In the genomic region with DNA sequence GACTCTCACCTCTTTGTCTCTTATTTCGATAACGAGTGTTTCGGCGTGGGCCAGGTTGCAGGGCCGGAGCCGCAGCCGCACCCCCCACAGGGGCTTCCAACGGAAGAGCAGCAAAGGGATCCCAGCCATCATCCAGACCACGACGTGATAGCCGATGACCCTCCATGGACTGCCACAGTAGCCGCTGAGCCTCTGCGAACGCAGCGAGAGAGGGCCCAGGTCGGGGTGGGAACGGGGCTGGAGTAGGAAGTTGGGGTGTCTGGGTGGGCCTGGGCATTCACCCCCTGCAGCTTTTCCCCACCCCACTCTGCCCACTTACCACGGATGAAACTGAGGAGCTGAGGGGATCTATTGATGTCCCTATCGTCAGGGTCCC, we compare ENCODE assay signal across 24 cellular contexts. TPM values are rescaled to one million over a fixed set of nuclear protein-coding genes. Genes with fewer than 3 reads are reported as not detected.
"Had no signal": no experiment of that assay in that cellular context is flagged by ENCODE, and none has a peak within 500 bp of the region (broad histone marks: within the 10 kb centered on the region; RNA-seq: fewer than 3 reads in every experiment).

No MANE protein-coding gene starts in this region.

- H3K27me3 ChIP-seq: colonic mucosa, esophagus squamous epithelium, gastrocnemius medialis, heart right ventricle, left lung had no signal

- H3K4me3 ChIP-seq: colonic mucosa, esophagus squamous epithelium, gastrocnemius medialis, heart right ventricle, left lung, lower lobe of right lung had no signal

- H3K9me3 Mint-ChIP-seq: dendritic cell treated with granulocyte-macrophage colony-stimulating factor and Interleukin-4, amounts not matched to agents 40 ng/mL and 50 ng/mL, for 4 days; effector memory CD8-positive, alpha-beta T cell; endodermal cell had no signal

- H3K36me3 ChIP-seq: colonic mucosa had no signal

- H3K4me3 Mint-ChIP-seq: dendritic cell treated with granulocyte-macrophage colony-stimulating factor and Interleukin-4, amounts not matched to agents 40 ng/mL and 50 ng/mL, for 4 days; effector memory CD8-positive, alpha-beta T cell; endodermal cell had no signal

- H3K4me1 Mint-ChIP-seq: endodermal cell had no signal

- DNase-seq: colonic mucosa; cortex of kidney; effector CD8-positive, alpha-beta T cell; effector memory CD8-positive, alpha-beta T cell; endodermal cell; erythroblast; esophagus squamous epithelium; foreskin fibroblast; foreskin melanocyte; gastrocnemius medialis; glutamatergic neuron; head of caudate nucleus; heart right ventricle; hippocampal formation; left cardiac atrium; left ventricle myocardium superior; lower lobe of right lung; mesenchymal stem cell; midbrain had no signal

- H3K27ac Mint-ChIP-seq: dendritic cell treated with granulocyte-macrophage colony-stimulating factor and Interleukin-4, amounts not matched to agents 40 ng/mL and 50 ng/mL, for 4 days; endodermal cell had no signal

- H3K27me3 Mint-ChIP-seq: dendritic cell treated with granulocyte-macrophage colony-stimulating factor and Interleukin-4, amounts not matched to agents 40 ng/mL and 50 ng/mL, for 4 days; effector memory CD8-positive, alpha-beta T cell had no signal

- H3K9me3 ChIP-seq: colonic mucosa, esophagus squamous epithelium, gastrocnemius medialis, heart right ventricle, left lung, lower lobe of right lung had no signal

- H3K27ac ChIP-seq: colonic mucosa, epithelial cell of prostate, heart right ventricle, left lung, lower lobe of right lung had no signal

- ATAC-seq: effector memory CD8-positive, alpha-beta T cell; esophagus mucosa; gastrocnemius medialis; heart right ventricle; left cardiac atrium; left lung; left ventricle myocardium superior; lower lobe of right lung had no signal

RNA-seq across cellular contexts. Expression of a gene that starts 24.9 kb away (rescaled TPM):
- total RNA-seq: mononuclear cell had no signal
